1 cellular context compared by ENCODE assay signal in genomic region chr16:1610071-1610840, GRCh38.
A peak's percentile ranks its signal among the peaks of the same experiment; 100 is the strongest.
TF ChIP-seq lines count a peak whose summit lies in the region.

No MANE protein-coding gene starts in this region.

TF ChIP-seq in HepG2, 621 proteins besides CTCF, POLR2A, EP300 and RAD21 (continued from another document and continues in another):
- no peak for TF ChIP-seq ZNF17 (CRISPR knock-in tag; IDR thresholded peaks at IDR 0.05)
- no peak for TF ChIP-seq ZFP36L2 (CRISPR knock-in tag; IDR thresholded peaks at IDR 0.05)
- no peak for TF ChIP-seq IKZF4 (CRISPR knock-in tag; IDR thresholded peaks at IDR 0.05; ENCODE audit: borderline replicate concordance, low read depth, not compliant biosample characterization)
- 0 out of 2 replicates have a peak, but pooled peaks have one; percentile 60 for TF ChIP-seq EED (CRISPR knock-in tag; IDR thresholded peaks at IDR 0.05)
- TF ChIP-seq ZNF34 (CRISPR knock-in tag; IDR thresholded peaks at IDR 0.05; ENCODE audit: borderline replicate concordance), result no peak
- TF ChIP-seq ZNF713 (CRISPR knock-in tag; IDR thresholded peaks at IDR 0.05), result no peak
- no peak for TF ChIP-seq FLYWCH1 (CRISPR knock-in tag; IDR thresholded peaks at IDR 0.05)
- TF ChIP-seq ZNF646 (CRISPR knock-in tag; IDR thresholded peaks at IDR 0.05), result no peak
- TF ChIP-seq HMG20A (CRISPR knock-in tag; IDR thresholded peaks at IDR 0.05; ENCODE audit: borderline replicate concordance), result no peak
- TF ChIP-seq KLF13 (CRISPR knock-in tag; IDR thresholded peaks at IDR 0.05), result no peak
- TF ChIP-seq ZNF558 (CRISPR knock-in tag; IDR thresholded peaks at IDR 0.05; ENCODE audit: borderline replicate concordance), result no peak
- no peak for TF ChIP-seq TSC22D2 (CRISPR knock-in tag; IDR thresholded peaks at IDR 0.05; ENCODE audit: borderline replicate concordance)
- no peak for TF ChIP-seq CBX1 (IDR thresholded peaks at IDR 0.05; ENCODE audit: low read depth)
- TF ChIP-seq SNAI1 (CRISPR knock-in tag; IDR thresholded peaks at IDR 0.05; ENCODE audit: borderline replicate concordance), result 0 out of 2 replicates have a peak, but pooled peaks have one; percentile 53
- no peak for TF ChIP-seq CHCHD3 (CRISPR knock-in tag; IDR thresholded peaks at IDR 0.05)
- no peak for TF ChIP-seq ZNF597 (CRISPR knock-in tag; IDR thresholded peaks at IDR 0.05)
- TF ChIP-seq ZNF281 (CRISPR knock-in tag; IDR thresholded peaks at IDR 0.05; ENCODE audit: borderline replicate concordance), result no peak
- TF ChIP-seq ZNF329 (CRISPR knock-in tag; IDR thresholded peaks at IDR 0.05; ENCODE audit: low read depth), result 0 out of 2 replicates have a peak, but pooled peaks have one; percentile 15
- TF ChIP-seq ZNF460 (CRISPR knock-in tag; IDR thresholded peaks at IDR 0.05; ENCODE audit: borderline replicate concordance), result no peak
- TF ChIP-seq NR1H2 (CRISPR knock-in tag; IDR thresholded peaks at IDR 0.05; ENCODE audit: borderline replicate concordance, low read depth), result no peak
- TF ChIP-seq SPEN (CRISPR knock-in tag; IDR thresholded peaks at IDR 0.05; ENCODE audit: low read depth), result peak; percentile 89
- peak; percentile 61; the same call in 1 of the 2 replicates for TF ChIP-seq HOXD1 (CRISPR knock-in tag; IDR thresholded peaks at IDR 0.05)
- no peak for TF ChIP-seq ARNTL (CRISPR knock-in tag; IDR thresholded peaks at IDR 0.05)
- TF ChIP-seq ZBTB49 (CRISPR knock-in tag; IDR thresholded peaks at IDR 0.05; ENCODE audit: borderline replicate concordance), result no peak
- no peak for TF ChIP-seq MAFG (CRISPR knock-in tag; IDR thresholded peaks at IDR 0.05)
- peak; percentile 62; the same call in 1 of the 2 replicates for TF ChIP-seq ZNF773 (CRISPR knock-in tag; IDR thresholded peaks at IDR 0.05; ENCODE audit: borderline replicate concordance)
- no peak for TF ChIP-seq ZNF335 (CRISPR knock-in tag; IDR thresholded peaks at IDR 0.05)
- no peak for TF ChIP-seq ZBTB42 (CRISPR knock-in tag; IDR thresholded peaks at IDR 0.05)
- no peak; the same call in 1 of the 2 replicates for TF ChIP-seq NFYB (CRISPR knock-in tag; IDR thresholded peaks at IDR 0.05)
- TF ChIP-seq POLR2AphosphoS5 (IDR thresholded peaks at IDR 0.05; ENCODE audit: low read depth, low read length), result 0 out of 2 replicates have a peak, but pooled peaks have one; percentile 35
- TF ChIP-seq LCORL (IDR thresholded peaks at IDR 0.05), result no peak
- TF ChIP-seq LCORL (CRISPR knock-in tag; IDR thresholded peaks at IDR 0.05), result peak; percentile 31; the same call in 1 of the 2 replicates
- TF ChIP-seq TFDP2 (CRISPR knock-in tag; IDR thresholded peaks at IDR 0.05), result peak; percentile 73
- no peak for TF ChIP-seq ZNF343 (CRISPR knock-in tag; IDR thresholded peaks at IDR 0.05)
- TF ChIP-seq ZBTB4 (CRISPR knock-in tag; IDR thresholded peaks at IDR 0.05; ENCODE audit: borderline replicate concordance), result no peak
- TF ChIP-seq HNF4A (CRISPR knock-in tag; IDR thresholded peaks at IDR 0.05), result no peak; the same call in 1 of the 2 replicates
- no peak; the same call in 1 of the 2 replicates for TF ChIP-seq XBP1 (CRISPR knock-in tag; IDR thresholded peaks at IDR 0.05)
- TF ChIP-seq HNF4G (IDR thresholded peaks at IDR 0.05; ENCODE audit: borderline replicate concordance, low read depth, low read length), result peak; percentile 89
- TF ChIP-seq HNF4G (CRISPR knock-in tag; IDR thresholded peaks at IDR 0.05; ENCODE audit: borderline replicate concordance, low read depth), result no peak; the same call in 1 of the 2 replicates
- TF ChIP-seq NR2F2 (IDR thresholded peaks at IDR 0.05; ENCODE audit: borderline replicate concordance, low read depth), result no peak
- peak; percentile 69; the same call in 1 of the 2 replicates for TF ChIP-seq ZFP90 (CRISPR knock-in tag; IDR thresholded peaks at IDR 0.05; ENCODE audit: borderline replicate concordance)
- TF ChIP-seq THRA (CRISPR knock-in tag; IDR thresholded peaks at IDR 0.05; ENCODE audit: borderline replicate concordance), result no peak
- no peak for TF ChIP-seq ATM (IDR thresholded peaks at IDR 0.05; ENCODE audit: borderline replicate concordance)
- no peak for TF ChIP-seq ZNF282 (IDR thresholded peaks at IDR 0.05; ENCODE audit: partially characterized antibody)
- no peak for TF ChIP-seq ATRX (CRISPR knock-in tag; IDR thresholded peaks at IDR 0.05; ENCODE audit: borderline replicate concordance)
- TF ChIP-seq ZNF776 (CRISPR knock-in tag; IDR thresholded peaks at IDR 0.05), result peak; percentile 83
- TF ChIP-seq NR2F6 (IDR thresholded peaks at IDR 0.05), result no peak
- TF ChIP-seq NR2F6 (CRISPR knock-in tag; IDR thresholded peaks at IDR 0.05), result no peak
- TF ChIP-seq ZFP41 (CRISPR knock-in tag; IDR thresholded peaks at IDR 0.05; ENCODE audit: borderline replicate concordance), result no peak
- TF ChIP-seq CC2D1A (CRISPR knock-in tag; IDR thresholded peaks at IDR 0.05), result no peak
- peak; percentile 96 for TF ChIP-seq ELF1 (CRISPR knock-in tag; IDR thresholded peaks at IDR 0.05)
- peak; percentile 71; the same call in 1 of the 2 replicates for TF ChIP-seq RFXAP (CRISPR knock-in tag; IDR thresholded peaks at IDR 0.05; ENCODE audit: borderline replicate concordance)
